ENCODE assay signal across 2 cellular contexts in the genomic region with DNA sequence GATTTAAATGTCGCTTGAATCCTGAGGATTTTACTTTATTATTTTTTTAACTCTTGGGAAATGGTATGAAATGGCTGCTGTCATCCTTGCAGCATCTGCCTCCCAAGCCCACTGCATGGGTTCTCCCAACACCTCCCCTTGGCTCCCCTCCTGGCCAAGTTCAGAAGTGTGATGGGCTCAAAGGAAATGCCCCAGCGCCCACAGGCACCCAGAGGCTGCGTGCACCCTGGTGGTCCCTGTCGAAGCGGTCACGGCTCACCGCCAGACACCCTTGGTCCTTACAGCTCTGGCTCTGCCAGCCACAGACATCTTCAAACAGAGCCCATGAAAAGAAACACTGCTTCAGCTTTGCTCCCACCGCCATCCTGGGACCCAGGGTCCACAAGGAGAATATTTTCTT.
TF ChIP-seq lines count a peak whose summit lies in the region.

No MANE protein-coding gene starts in this region.

TF ChIP-seq in HepG2, 621 proteins besides CTCF, POLR2A, EP300 and RAD21 (continues in another document):
- TF ChIP-seq FLYWCH1 (CRISPR knock-in tag; IDR thresholded peaks at IDR 0.05) (0 out of 2 replicates have a peak, but pooled peaks have one; percentile 36), ZNF615 (CRISPR knock-in tag; IDR thresholded peaks at IDR 0.05; ENCODE audit: borderline replicate concordance) (no peak), TBL1XR1 (IDR thresholded peaks at IDR 0.05; ENCODE audit: borderline replicate concordance, low read length, partially characterized antibody) (no peak), ZNF674 (CRISPR knock-in tag; IDR thresholded peaks at IDR 0.05; ENCODE audit: low read depth) (no peak), HNRNPL (IDR thresholded peaks at IDR 0.05; ENCODE audit: low read depth, low read length) (peak; percentile 36; the same call in 1 of the 2 replicates), SP2 (CRISPR knock-in tag; IDR thresholded peaks at IDR 0.05) (no peak), ZNF660 (CRISPR knock-in tag; IDR thresholded peaks at IDR 0.05; ENCODE audit: borderline replicate concordance, low read depth) (no peak), ZNF331 (CRISPR knock-in tag; IDR thresholded peaks at IDR 0.05) (no peak), MEIS2 (CRISPR knock-in tag; IDR thresholded peaks at IDR 0.05) (0 out of 2 replicates have a peak, but pooled peaks have one; percentile 23), ZNF138 (CRISPR knock-in tag; IDR thresholded peaks at IDR 0.05; ENCODE audit: low read depth) (no peak), ZNF264 (CRISPR knock-in tag; IDR thresholded peaks at IDR 0.05) (no peak), FOXK2 (IDR thresholded peaks at IDR 0.05) (no peak), HIVEP1 (CRISPR knock-in tag; IDR thresholded peaks at IDR 0.05) (0 out of 2 replicates have a peak, but pooled peaks have one; percentile 29), NRL (CRISPR knock-in tag; IDR thresholded peaks at IDR 0.05; ENCODE audit: borderline replicate concordance) (0 out of 2 replicates have a peak, but pooled peaks have one; percentile 24)
- TF ChIP-seq, protein P1, sequence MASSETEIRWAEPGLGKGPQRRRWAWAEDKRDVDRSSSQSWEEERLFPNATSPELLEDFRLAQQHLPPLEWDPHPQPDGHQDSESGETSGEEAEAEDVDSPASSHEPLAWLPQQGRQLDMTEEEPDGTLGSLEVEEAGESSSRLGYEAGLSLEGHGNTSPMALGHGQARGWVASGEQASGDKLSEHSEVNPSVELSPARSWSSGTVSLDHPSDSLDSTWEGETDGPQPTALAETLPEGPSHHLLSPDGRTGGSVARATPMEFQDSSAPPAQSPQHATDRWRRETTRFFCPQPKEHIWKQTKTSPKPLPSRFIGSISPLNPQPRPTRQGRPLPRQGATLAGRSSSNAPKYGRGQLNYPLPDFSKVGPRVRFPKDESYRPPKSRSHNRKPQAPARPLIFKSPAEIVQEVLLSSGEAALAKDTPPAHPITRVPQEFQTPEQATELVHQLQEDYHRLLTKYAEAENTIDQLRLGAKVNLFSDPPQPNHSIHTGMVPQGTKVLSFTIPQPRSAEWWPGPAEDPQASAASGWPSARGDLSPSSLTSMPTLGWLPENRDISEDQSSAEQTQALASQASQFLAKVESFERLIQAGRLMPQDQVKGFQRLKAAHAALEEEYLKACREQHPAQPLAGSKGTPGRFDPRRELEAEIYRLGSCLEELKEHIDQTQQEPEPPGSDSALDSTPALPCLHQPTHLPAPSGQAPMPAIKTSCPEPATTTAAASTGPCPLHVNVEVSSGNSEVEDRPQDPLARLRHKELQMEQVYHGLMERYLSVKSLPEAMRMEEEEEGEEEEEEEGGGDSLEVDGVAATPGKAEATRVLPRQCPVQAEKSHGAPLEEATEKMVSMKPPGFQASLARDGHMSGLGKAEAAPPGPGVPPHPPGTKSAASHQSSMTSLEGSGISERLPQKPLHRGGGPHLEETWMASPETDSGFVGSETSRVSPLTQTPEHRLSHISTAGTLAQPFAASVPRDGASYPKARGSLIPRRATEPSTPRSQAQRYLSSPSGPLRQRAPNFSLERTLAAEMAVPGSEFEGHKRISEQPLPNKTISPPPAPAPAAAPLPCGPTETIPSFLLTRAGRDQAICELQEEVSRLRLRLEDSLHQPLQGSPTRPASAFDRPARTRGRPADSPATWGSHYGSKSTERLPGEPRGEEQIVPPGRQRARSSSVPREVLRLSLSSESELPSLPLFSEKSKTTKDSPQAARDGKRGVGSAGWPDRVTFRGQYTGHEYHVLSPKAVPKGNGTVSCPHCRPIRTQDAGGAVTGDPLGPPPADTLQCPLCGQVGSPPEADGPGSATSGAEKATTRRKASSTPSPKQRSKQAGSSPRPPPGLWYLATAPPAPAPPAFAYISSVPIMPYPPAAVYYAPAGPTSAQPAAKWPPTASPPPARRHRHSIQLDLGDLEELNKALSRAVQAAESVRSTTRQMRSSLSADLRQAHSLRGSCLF (CRISPR knock-in tag; IDR thresholded peaks at IDR 0.05; ENCODE audit: borderline replicate concordance): no peak
- TF ChIP-seq, protein P2, sequence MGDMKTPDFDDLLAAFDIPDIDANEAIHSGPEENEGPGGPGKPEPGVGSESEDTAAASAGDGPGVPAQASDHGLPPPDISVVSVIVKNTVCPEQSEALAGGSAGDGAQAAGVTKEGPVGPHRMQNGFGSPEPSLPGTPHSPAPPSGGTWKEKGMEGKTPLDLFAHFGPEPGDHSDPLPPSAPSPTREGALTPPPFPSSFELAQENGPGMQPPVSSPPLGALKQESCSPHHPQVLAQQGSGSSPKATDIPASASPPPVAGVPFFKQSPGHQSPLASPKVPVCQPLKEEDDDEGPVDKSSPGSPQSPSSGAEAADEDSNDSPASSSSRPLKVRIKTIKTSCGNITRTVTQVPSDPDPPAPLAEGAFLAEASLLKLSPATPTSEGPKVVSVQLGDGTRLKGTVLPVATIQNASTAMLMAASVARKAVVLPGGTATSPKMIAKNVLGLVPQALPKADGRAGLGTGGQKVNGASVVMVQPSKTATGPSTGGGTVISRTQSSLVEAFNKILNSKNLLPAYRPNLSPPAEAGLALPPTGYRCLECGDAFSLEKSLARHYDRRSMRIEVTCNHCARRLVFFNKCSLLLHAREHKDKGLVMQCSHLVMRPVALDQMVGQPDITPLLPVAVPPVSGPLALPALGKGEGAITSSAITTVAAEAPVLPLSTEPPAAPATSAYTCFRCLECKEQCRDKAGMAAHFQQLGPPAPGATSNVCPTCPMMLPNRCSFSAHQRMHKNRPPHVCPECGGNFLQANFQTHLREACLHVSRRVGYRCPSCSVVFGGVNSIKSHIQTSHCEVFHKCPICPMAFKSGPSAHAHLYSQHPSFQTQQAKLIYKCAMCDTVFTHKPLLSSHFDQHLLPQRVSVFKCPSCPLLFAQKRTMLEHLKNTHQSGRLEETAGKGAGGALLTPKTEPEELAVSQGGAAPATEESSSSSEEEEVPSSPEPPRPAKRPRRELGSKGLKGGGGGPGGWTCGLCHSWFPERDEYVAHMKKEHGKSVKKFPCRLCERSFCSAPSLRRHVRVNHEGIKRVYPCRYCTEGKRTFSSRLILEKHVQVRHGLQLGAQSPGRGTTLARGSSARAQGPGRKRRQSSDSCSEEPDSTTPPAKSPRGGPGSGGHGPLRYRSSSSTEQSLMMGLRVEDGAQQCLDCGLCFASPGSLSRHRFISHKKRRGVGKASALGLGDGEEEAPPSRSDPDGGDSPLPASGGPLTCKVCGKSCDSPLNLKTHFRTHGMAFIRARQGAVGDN (CRISPR knock-in tag; IDR thresholded peaks at IDR 0.05): peak; percentile 24; the same call in 1 of the 2 replicates
- TF ChIP-seq, protein P3, sequence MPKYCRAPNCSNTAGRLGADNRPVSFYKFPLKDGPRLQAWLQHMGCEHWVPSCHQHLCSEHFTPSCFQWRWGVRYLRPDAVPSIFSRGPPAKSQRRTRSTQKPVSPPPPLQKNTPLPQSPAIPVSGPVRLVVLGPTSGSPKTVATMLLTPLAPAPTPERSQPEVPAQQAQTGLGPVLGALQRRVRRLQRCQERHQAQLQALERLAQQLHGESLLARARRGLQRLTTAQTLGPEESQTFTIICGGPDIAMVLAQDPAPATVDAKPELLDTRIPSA (CRISPR knock-in tag; IDR thresholded peaks at IDR 0.05; ENCODE audit: borderline replicate concordance): no peak

TF ChIP-seq in GM12878, 131 proteins besides CTCF, POLR2A, EP300 and RAD21:
- TF ChIP-seq, protein P4, sequence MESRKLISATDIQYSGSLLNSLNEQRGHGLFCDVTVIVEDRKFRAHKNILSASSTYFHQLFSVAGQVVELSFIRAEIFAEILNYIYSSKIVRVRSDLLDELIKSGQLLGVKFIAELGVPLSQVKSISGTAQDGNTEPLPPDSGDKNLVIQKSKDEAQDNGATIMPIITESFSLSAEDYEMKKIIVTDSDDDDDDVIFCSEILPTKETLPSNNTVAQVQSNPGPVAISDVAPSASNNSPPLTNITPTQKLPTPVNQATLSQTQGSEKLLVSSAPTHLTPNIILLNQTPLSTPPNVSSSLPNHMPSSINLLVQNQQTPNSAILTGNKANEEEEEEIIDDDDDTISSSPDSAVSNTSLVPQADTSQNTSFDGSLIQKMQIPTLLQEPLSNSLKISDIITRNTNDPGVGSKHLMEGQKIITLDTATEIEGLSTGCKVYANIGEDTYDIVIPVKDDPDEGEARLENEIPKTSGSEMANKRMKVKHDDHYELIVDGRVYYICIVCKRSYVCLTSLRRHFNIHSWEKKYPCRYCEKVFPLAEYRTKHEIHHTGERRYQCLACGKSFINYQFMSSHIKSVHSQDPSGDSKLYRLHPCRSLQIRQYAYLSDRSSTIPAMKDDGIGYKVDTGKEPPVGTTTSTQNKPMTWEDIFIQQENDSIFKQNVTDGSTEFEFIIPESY (IDR thresholded peaks at IDR 0.05): 0 out of 2 replicates have a peak, but pooled peaks have one; percentile 31
- TF ChIP-seq LARP7 (IDR thresholded peaks at IDR 0.05): no peak
- TF ChIP-seq, protein P5, sequence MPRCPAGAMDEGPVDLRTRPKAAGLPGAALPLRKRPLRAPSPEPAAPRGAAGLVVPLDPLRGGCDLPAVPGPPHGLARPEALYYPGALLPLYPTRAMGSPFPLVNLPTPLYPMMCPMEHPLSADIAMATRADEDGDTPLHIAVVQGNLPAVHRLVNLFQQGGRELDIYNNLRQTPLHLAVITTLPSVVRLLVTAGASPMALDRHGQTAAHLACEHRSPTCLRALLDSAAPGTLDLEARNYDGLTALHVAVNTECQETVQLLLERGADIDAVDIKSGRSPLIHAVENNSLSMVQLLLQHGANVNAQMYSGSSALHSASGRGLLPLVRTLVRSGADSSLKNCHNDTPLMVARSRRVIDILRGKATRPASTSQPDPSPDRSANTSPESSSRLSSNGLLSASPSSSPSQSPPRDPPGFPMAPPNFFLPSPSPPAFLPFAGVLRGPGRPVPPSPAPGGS (IDR thresholded peaks at IDR 0.05; ENCODE audit: borderline replicate concordance, insufficient read depth, low read depth, low read length, poor library complexity, severe bottlenecking): no peak
TF ChIP-seq in GM12878: peak in this region for 1.
